ENCODE assay signal across 8 cellular contexts in the genomic region with DNA sequence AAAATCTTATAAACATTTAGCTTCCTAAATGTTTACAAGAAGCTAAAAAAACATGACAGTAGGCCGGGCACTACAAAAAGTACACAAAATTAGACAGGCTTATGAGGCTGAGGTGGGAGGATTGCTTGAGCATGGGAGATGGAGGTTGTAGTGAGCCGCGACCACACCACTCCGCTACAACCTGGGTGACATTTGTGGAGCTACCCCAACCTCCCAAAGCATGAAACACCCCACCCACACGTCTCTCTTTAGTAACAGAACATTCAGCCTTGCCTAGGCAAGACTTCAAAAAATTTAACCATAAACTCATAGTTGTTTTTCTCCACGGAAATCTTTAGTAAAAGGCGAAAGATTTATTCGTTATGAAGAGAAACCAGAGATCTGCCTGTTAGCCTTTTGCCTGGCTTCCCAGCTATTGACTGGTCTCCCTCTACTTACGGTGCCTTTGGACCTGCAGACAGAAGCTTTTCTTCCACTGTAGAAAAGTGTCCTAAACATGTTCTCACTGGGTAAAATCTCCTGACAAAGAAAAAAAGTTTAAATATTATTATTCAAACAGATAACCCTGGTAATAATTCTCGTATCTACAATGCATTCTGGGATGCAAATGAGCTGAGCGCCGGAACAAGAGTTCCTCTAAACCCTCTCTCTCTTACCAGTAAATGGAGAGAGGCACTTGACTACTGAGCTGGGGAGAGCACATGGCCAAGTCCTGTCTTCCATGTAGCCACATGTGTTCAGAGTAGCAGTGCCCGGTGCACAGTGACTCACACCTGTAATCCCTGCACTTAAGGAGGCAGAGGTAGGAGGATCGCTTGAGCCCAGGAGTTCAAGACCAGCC. TPM values are rescaled to one million over a fixed set of nuclear protein-coding genes. Genes with fewer than 3 reads are reported as not detected.
DNase-seq lines count a peak whose midpoint lies in the region; ATAC-seq, FAIRE-seq and TF ChIP-seq lines count a peak whose summit lies in the region.

No MANE protein-coding gene starts in this region.

- no peaks in the 10 kb centered on the region for H3K9me2 ChIP-seq in HCT116 (ENCODE audit: insufficient read depth)
- H3K9me2 ChIP-seq in SK-N-SH: no peaks in the 10 kb centered on the region

- no peak overlapping the region for H3K4me3 ChIP-seq in HCT116 (replicated peaks in 1 of 2; ENCODE audit: low read depth in 1 of 2, low read length in 2 of 2)
- no peak overlapping the region; a peak in 1 of 4 replicates for H3K4me3 ChIP-seq in SK-N-SH (ENCODE audit: low read depth in 2 of 2, low read length in 1 of 2)
- H3K4me3 ChIP-seq in adipocyte (ENCODE audit: low read length): no peak overlapping the region

- TF ChIP-seq RAD21 in HCT116 (IDR thresholded peaks at IDR 0.05; ENCODE audit: low read depth) (no peak), SK-N-SH (IDR thresholded peaks at IDR 0.05; ENCODE audit: low read length) (no peak)

- H3K9me3 ChIP-seq in HCT116 (ENCODE audit: control insufficient read depth in 1 of 2, insufficient read depth in 1 of 2, low read depth in 1 of 2, low read length in 2 of 2) (no peaks in the 10 kb centered on the region), SK-N-SH (no peaks in the 10 kb centered on the region), adipocyte (ENCODE audit: control insufficient read depth, low read length) (no peaks in the 10 kb centered on the region)

- ATAC-seq in HCT116: peak; percentile 91

- H2AFZ ChIP-seq in HCT116 (ENCODE audit: low read depth, low read length, poor library complexity, severe bottlenecking) (peak overlapping the region; percentile 74), SK-N-SH (ENCODE audit: low read depth) (peak overlapping the region; percentile 46; the same call in 1 of the 2 replicates)

- H3K27ac ChIP-seq in HCT116 (ENCODE audit: low read depth, low read length): peak overlapping the region; percentile 75
- peak overlapping the region; percentile 12 to 81; a peak in 3 of 4 replicates for H3K27ac ChIP-seq in SK-N-SH (ENCODE audit: low read depth in 2 of 2, low read length in 1 of 2)

- FAIRE-seq in GM12892 (lab: Jason Lieb, UNC): peak; percentile 84

- WGBS in SK-N-SH (ENCODE audit: low lambda C conversion rate): 42% methylated on average over 14 of the region's 14 CpGs

- H3K36me3 ChIP-seq in HCT116 (ENCODE audit: control insufficient read depth in 1 of 2, insufficient read depth in 2 of 2, low read length in 2 of 2): no peaks in the 10 kb centered on the region
- no peaks in the 10 kb centered on the region for H3K36me3 ChIP-seq in SK-N-SH (replicated peaks in 1 of 2; ENCODE audit: control insufficient read depth in 1 of 2, insufficient read depth in 2 of 2, low read length in 1 of 2)
- H3K36me3 ChIP-seq in adipocyte (ENCODE audit: control insufficient read depth, insufficient read depth, low read length, severe bottlenecking): no peaks in the 10 kb centered on the region

- H3K79me2 ChIP-seq in HCT116 (ENCODE audit: insufficient read depth, low read length): no peaks in the 10 kb centered on the region
- H3K79me2 ChIP-seq in SK-N-SH (ENCODE audit: insufficient read depth): no peaks in the 10 kb centered on the region

- peak overlapping the region; percentile 57 for H3K9ac ChIP-seq in HCT116 (ENCODE audit: low read length)
- peak overlapping the region; percentile 63; the same call in 1 of the 2 replicates for H3K9ac ChIP-seq in SK-N-SH
- peak overlapping the region; percentile 61 for H3K9ac ChIP-seq in adipocyte (ENCODE audit: low read length)

- CTCF ChIA-PET in HCT116 (lab: Charles Lee): interaction anchor here (0.6 to 2.3 kb wide), 3 partner anchors 9 to 53 kb away, joined by 3 to 25 read pairs (median 3); a partner anchor contains a TSS
- CTCF ChIA-PET in SK-N-SH (lab: Yijun Ruan, JAX): interaction anchor here (1.2 kb wide), 1 partner anchor 14 kb away, joined by 5 read pairs; no protein-coding TSS in a partner anchor

- peak in 1 of 2 experiments; percentile 43; a peak in 1 of 4 replicates for TF ChIP-seq EP300 in SK-N-SH (IDR thresholded peaks at IDR 0.05; ENCODE audit: borderline replicate concordance in 1 of 2, low read depth in 1 of 2, low read length in 1 of 2)

- H3F3A ChIP-seq in SK-N-SH (replicated peaks; ENCODE audit: insufficient read depth): peaks cover 16% of the 10 kb centered on the region

- no TSS peak for BruUV-seq in HCT116 (replicated peaks; lab: Mats Ljungman, UMichigan)

- H3K4me1 ChIP-seq in HCT116 (ENCODE audit: control insufficient read depth in 1 of 2, insufficient read depth in 2 of 2, low read length in 2 of 2): peaks cover 10 to 33% of the 10 kb centered on the region in 2 experiments
- no peaks in the 10 kb centered on the region for H3K4me1 ChIP-seq in SK-N-SH (ENCODE audit: control insufficient read depth in 1 of 2, insufficient read depth in 2 of 2, low read depth in 1 of 2, low read length in 1 of 2)
- H3K4me1 ChIP-seq in adipocyte (ENCODE audit: control insufficient read depth, insufficient read depth, low read length): peaks cover 2% of the 10 kb centered on the region

- RAD21 ChIA-PET in HCT116 (lab: Charles Lee; ENCODE audit: low non-redundant PET in 1 of 2, low total read pairs in 2 of 2, uncharacterized antibody in 2 of 2, unreplicated experiment in 2 of 2): interaction anchor here (0.5 to 1.0 kb wide), 3 partner anchors 9 to 99 kb away, joined by 3 to 5 read pairs (median 3); a partner anchor contains a TSS

- peak overlapping the region; percentile 38 for H3K4me2 ChIP-seq in HCT116 (ENCODE audit: low read length)
- peak overlapping the region; percentile 50; the same call in 1 of the 2 replicates for H3K4me2 ChIP-seq in SK-N-SH

- H4K20me1 ChIP-seq in HCT116 (ENCODE audit: insufficient read depth) (no peaks in the 10 kb centered on the region), SK-N-SH (ENCODE audit: insufficient read depth) (no peaks in the 10 kb centered on the region)

- TF ChIP-seq CTCF in HCT116 (IDR thresholded peaks at IDR 0.05 in 2 of 3, conservative IDR thresholded peaks at IDR 0.05 in 1 of 3; ENCODE audit: borderline replicate concordance in 1 of 3, insufficient read depth in 1 of 3, low read depth in 2 of 3, low read length in 2 of 3) (no peak), SK-N-SH (IDR thresholded peaks at IDR 0.05) (no peak)

- peak; percentile 68 for DNase-seq in GM12892 (ENCODE audit: insufficient read length)
- peak; percentile 99 for DNase-seq in HCT116 (ENCODE audit: low read depth, low spot score)
- peak; percentile 93 for DNase-seq in M059J (ENCODE audit: low read depth)
- peak; percentile 43 for DNase-seq in SK-N-SH
- no peak for DNase-seq in adipocyte (ENCODE audit: low read depth)
- peak; percentile 81 for DNase-seq in iPS-NIHi7 (ENCODE audit: extremely low spot score)
- DNase-seq in stimulated activated CD4-positive, alpha-beta T cell treated with anti-CD3 and anti-CD28 coated beads, Interleukin-2, amount 100 ng/mL, for 24 hours: peak; percentile 78 to 89
- DNase-seq in retina: no peak

- POLR2A ChIA-PET in HCT116 (lab: Charles Lee): interaction anchor here (0.7 to 3.8 kb wide), 66 partner anchors 9 to 1525 kb away, joined by 3 to 461 read pairs (median 5); a partner anchor contains a TSS
- POLR2A ChIA-PET in SK-N-SH (lab: Yijun Ruan, JAX): interaction anchor here (0.6 to 0.8 kb wide), 2 partner anchors 10 to 97 kb away, joined by 3 read pairs; no protein-coding TSS in a partner anchor

- peak; percentile 100 for TF ChIP-seq POLR2A in GM12892 (IDR thresholded peaks at IDR 0.05; ENCODE audit: low read depth, low read length)
- TF ChIP-seq POLR2A in HCT116 (IDR thresholded peaks at IDR 0.05; ENCODE audit: borderline replicate concordance, extremely low read depth, insufficient read depth, insufficient read length): peak; percentile 100

- H3K27me3 ChIP-seq in HCT116 (ENCODE audit: insufficient read depth, low read length) (no peaks in the 10 kb centered on the region), SK-N-SH (ENCODE audit: insufficient read depth) (no peaks in the 10 kb centered on the region), adipocyte (replicated peaks; ENCODE audit: control insufficient read depth, insufficient read depth, low read length) (no peaks in the 10 kb centered on the region)

- intact Hi-C loops in HCT116 (cut with micrococcal nuclease): no loop called here

TF ChIP-seq in SK-N-SH, 30 proteins besides CTCF, POLR2A, EP300 and RAD21 (continues in another document):
- no peak; the same call in 1 of the 2 replicates for TF ChIP-seq YY1 (IDR thresholded peaks at IDR 0.05; ENCODE audit: low read depth)

RNA-seq across cellular contexts. Expression of a gene that starts 9.2 kb away (rescaled TPM):
- not detected for polyA plus RNA-seq in GM12892 (2012; ENCODE audit: missing spikeins)
- not detected for total RNA-seq in HCT116 (2021; ENCODE audit: unreplicated experiment)
- not detected in 2 replicates for polyA plus RNA-seq in HCT116 (2012)
- not detected in 2 replicates for total RNA-seq in M059J (2014; rRNA removed; shearing (Covaris generic))
- polyA plus RNA-seq in SK-N-SH (2012; rRNA removed): not detected in 2 replicates
- not detected in 2 replicates for polyA plus RNA-seq in SK-N-SH (2012; cell fraction: cytosol; rRNA removed)
- polyA plus RNA-seq in SK-N-SH (2012; cell fraction: nucleus; rRNA removed): not detected in 2 replicates

RNA-seq across cellular contexts. Expression of a gene that starts 17.9 kb away (rescaled TPM):
- 26.4 TPM for polyA plus RNA-seq in GM12892 (2012; ENCODE audit: missing spikeins)
- total RNA-seq in HCT116 (2021; ENCODE audit: unreplicated experiment): 92.6 TPM
- polyA plus RNA-seq in HCT116 (2012): 87.9 and 112 TPM in 2 replicates
- total RNA-seq in M059J (2014; rRNA removed; shearing (Covaris generic)): 86.9 and 127 TPM in 2 replicates
- polyA plus RNA-seq in SK-N-SH (2012; rRNA removed): 20.7 and 22.2 TPM in 2 replicates
- 16.6 and 20.3 TPM in 2 replicates for polyA plus RNA-seq in SK-N-SH (2012; cell fraction: cytosol; rRNA removed)
- 31.1 and 34.7 TPM in 2 replicates for polyA plus RNA-seq in SK-N-SH (2012; cell fraction: nucleus; rRNA removed)

RNA-seq across cellular contexts. Expression of a gene that starts 47.2 kb away (rescaled TPM):
- 4.3 TPM for polyA plus RNA-seq in GM12892 (2012; ENCODE audit: missing spikeins)
- total RNA-seq in HCT116 (2021; ENCODE audit: unreplicated experiment): 3.2 TPM
- 1.6 and 4.2 TPM in 2 replicates for polyA plus RNA-seq in HCT116 (2012)
- 0.37 and 2.8 TPM in 2 replicates for total RNA-seq in M059J (2014; rRNA removed; shearing (Covaris generic))
- polyA plus RNA-seq in SK-N-SH (2012; rRNA removed): 6.6 and 10.5 TPM in 2 replicates
- 1.1 and 1.5 TPM in 2 replicates for polyA plus RNA-seq in SK-N-SH (2012; cell fraction: cytosol; rRNA removed)
- 60.0 and 87.2 TPM in 2 replicates for polyA plus RNA-seq in SK-N-SH (2012; cell fraction: nucleus; rRNA removed)

RNA-seq across cellular contexts. Expression of a gene that starts 47.5 kb away (rescaled TPM):
- 9.0 TPM for polyA plus RNA-seq in GM12892 (2012; ENCODE audit: missing spikeins)
- 10.8 TPM for total RNA-seq in HCT116 (2021; ENCODE audit: unreplicated experiment)
- polyA plus RNA-seq in HCT116 (2012): 18.3 and 24.8 TPM in 2 replicates
- total RNA-seq in M059J (2014; rRNA removed; shearing (Covaris generic)): 12.7 and 17.0 TPM in 2 replicates
- 14.9 and 16.9 TPM in 2 replicates for polyA plus RNA-seq in SK-N-SH (2012; rRNA removed)
- polyA plus RNA-seq in SK-N-SH (2012; cell fraction: cytosol; rRNA removed): 6.7 and 9.5 TPM in 2 replicates
- polyA plus RNA-seq in SK-N-SH (2012; cell fraction: nucleus; rRNA removed): 10.4 and 10.6 TPM in 2 replicates

RNA-seq across cellular contexts. Expression of a gene that starts 53.6 kb away (rescaled TPM):
- 7,749 TPM for polyA plus RNA-seq in GM12892 (2012; ENCODE audit: missing spikeins)
- total RNA-seq in HCT116 (2021; ENCODE audit: unreplicated experiment): 2,296 TPM
- polyA plus RNA-seq in HCT116 (2012): 2,510 and 2,655 TPM in 2 replicates
- 1,381 and 1,646 TPM in 2 replicates for total RNA-seq in M059J (2014; rRNA removed; shearing (Covaris generic))
- 3,303 and 3,363 TPM in 2 replicates for polyA plus RNA-seq in SK-N-SH (2012; rRNA removed)
- polyA plus RNA-seq in SK-N-SH (2012; cell fraction: cytosol; rRNA removed): 3,525 and 3,641 TPM in 2 replicates
- polyA plus RNA-seq in SK-N-SH (2012; cell fraction: nucleus; rRNA removed): 887 and 945 TPM in 2 replicates

Comparison
In these comparisons a context has a peak if more than half of its experiments do, and no peak if none do; other contexts are left out.
1. DNase-seq: peak in GM12892 (single experiment), HCT116 (single experiment), M059J (single experiment), SK-N-SH (single experiment), iPS-NIHi7 (single experiment) and stimulated activated CD4-positive, alpha-beta T cell treated with anti-CD3 and anti-CD28 coated beads, Interleukin-2, amount 100 ng/mL, for 24 hours (2 of 2); none in adipocyte (single experiment) and retina (single experiment).
2. Peak in every context shown above with its lines, with median percentiles within 50 percentile points of each other: H3K9ac ChIP-seq.